In the genomic region with DNA sequence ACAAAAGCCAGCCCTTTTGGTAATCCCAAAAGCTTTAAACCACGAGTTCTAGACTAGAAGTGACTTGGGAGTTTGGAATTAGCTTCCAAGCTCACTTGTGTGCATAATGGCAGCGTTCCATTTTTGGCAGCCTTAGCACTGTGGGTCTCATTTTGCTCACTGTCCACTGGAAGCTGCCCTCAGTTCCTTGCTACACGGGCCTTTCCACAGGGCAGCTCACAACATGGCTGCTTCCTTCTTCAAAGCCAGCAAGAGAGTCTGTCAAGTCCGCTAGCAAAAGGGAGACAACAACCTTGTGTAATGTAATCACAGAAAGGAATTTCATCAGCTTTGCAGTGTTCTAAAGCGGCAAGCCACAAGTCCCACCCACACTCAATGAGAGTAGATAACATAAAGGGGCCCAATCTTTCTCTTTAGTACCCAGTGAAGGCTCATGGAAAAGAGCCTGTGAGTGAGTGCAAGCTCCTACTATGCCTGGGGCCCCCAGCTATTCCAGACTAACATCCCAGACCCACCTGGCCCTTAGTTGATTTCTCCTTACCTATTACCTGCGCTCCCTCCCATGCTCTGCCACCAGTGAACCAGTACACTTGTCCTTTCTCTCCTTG, we compare ENCODE assay signal across 14 cellular contexts.
A peak's percentile ranks its signal among the peaks of the same experiment; 100 is the strongest.
DNase-seq lines count a peak whose midpoint lies in the region; ATAC-seq and TF ChIP-seq lines count a peak whose summit lies in the region.
"Had no signal": no experiment of that assay in that cellular context is flagged by ENCODE, and none has a peak within 500 bp of the region (broad histone marks: within the 10 kb centered on the region; RNA-seq: fewer than 3 reads in every experiment).

No MANE protein-coding gene starts in this region.

- CTCF ChIA-PET in activated naive CD4-positive, alpha-beta T cell treated with anti-CD3 and anti-CD28 coated beads for 36 hours (lab: Charles Lee) = interaction anchor here (0.7 kb wide), 1 partner anchor 114 kb away, joined by 3 read pairs; no protein-coding TSS in a partner anchor

- H3K4me3 Mint-ChIP-seq in activated naive CD4-positive, alpha-beta T cell treated with anti-CD3 and anti-CD28 coated beads for 36 hours = no peak overlapping the region
- H3K4me3 Mint-ChIP-seq in stimulated activated naive CD8-positive, alpha-beta T cell treated with anti-CD3 and anti-CD28 coated beads, Interleukin-15, amount 100 ng/mL, for 72 hours = peak overlapping the region; percentile 17 to 40
- H3K4me3 Mint-ChIP-seq: IgD-negative memory B cell, memory B cell had no signal

- no peaks in the 10 kb centered on the region for H3K79me2 ChIP-seq in fibroblast of lung (ENCODE audit: control insufficient read depth, insufficient read depth, low read length)

- 65 to 76% (median 71%) methylated on average over 6 of the region's 6 CpGs for WGBS in stomach, 5 donors

- TF ChIP-seq EP300 in stomach (IDR thresholded peaks at IDR 0.05) = no peak

- H3K9ac ChIP-seq in fibroblast of lung (ENCODE audit: insufficient read depth, low read length) = no peak overlapping the region

- TF ChIP-seq CTCF in fibroblast of lung (conservative IDR thresholded peaks at IDR 0.05 in 1 of 2, IDR thresholded peaks at IDR 0.05 in 1 of 2; ENCODE audit: low read depth in 1 of 2, low read length in 2 of 2) (no peak), stomach (IDR thresholded peaks at IDR 0.05) (no peak)

- no peaks in the 10 kb centered on the region for H3K36me3 Mint-ChIP-seq in activated naive CD4-positive, alpha-beta T cell treated with anti-CD3 and anti-CD28 coated beads for 36 hours (ENCODE audit: low read depth)
- H3K36me3 Mint-ChIP-seq: memory B cell had no signal

- H3K27ac ChIP-seq in fibroblast of lung (ENCODE audit: insufficient read depth, low read length) = no peak overlapping the region
- no peak overlapping the region for H3K27ac ChIP-seq in stomach
- H3K27ac ChIP-seq: esophagus squamous epithelium, VCaP had no signal

- H2AFZ ChIP-seq in fibroblast of lung (ENCODE audit: low read length) = peak overlapping the region; percentile 56

- peaks cover 20% of the 10 kb centered on the region for H3K4me1 Mint-ChIP-seq in activated naive CD4-positive, alpha-beta T cell treated with anti-CD3 and anti-CD28 coated beads for 36 hours (ENCODE audit: low read depth)
- peaks cover 31% of the 10 kb centered on the region for H3K4me1 Mint-ChIP-seq in stimulated activated naive CD8-positive, alpha-beta T cell treated with anti-CD3 and anti-CD28 coated beads, Interleukin-15, amount 100 ng/mL, for 72 hours
- H3K4me1 Mint-ChIP-seq: memory B cell had no signal

- no peak overlapping the region for H3K4me2 ChIP-seq in fibroblast of lung (ENCODE audit: extremely low read depth, insufficient read depth, low read length)

- H3K36me3 ChIP-seq in fibroblast of lung (ENCODE audit: control insufficient read depth, insufficient read depth, low read length) (no peaks in the 10 kb centered on the region), stomach (no peaks in the 10 kb centered on the region)
- H3K36me3 ChIP-seq: esophagus squamous epithelium had no signal

- peak overlapping the region; percentile 67 for H3K27ac Mint-ChIP-seq in activated naive CD4-positive, alpha-beta T cell treated with anti-CD3 and anti-CD28 coated beads for 36 hours
- peak overlapping the region; percentile 94 to 98 for H3K27ac Mint-ChIP-seq in stimulated activated naive CD8-positive, alpha-beta T cell treated with anti-CD3 and anti-CD28 coated beads, Interleukin-15, amount 100 ng/mL, for 72 hours
- H3K27ac Mint-ChIP-seq: IgD-negative memory B cell, memory B cell had no signal

- H3K4me3 ChIP-seq in fibroblast of lung (replicated peaks in 1 of 4; ENCODE audit: control extremely low read depth in 1 of 4, insufficient read depth in 1 of 4, low read depth in 3 of 4, low read length in 4 of 4) = no peak overlapping the region
- H3K4me3 ChIP-seq in stomach = no peak overlapping the region
- H3K4me3 ChIP-seq: esophagus squamous epithelium had no signal

- no peaks in the 10 kb centered on the region for H3K27me3 Mint-ChIP-seq in activated naive CD4-positive, alpha-beta T cell treated with anti-CD3 and anti-CD28 coated beads for 36 hours (ENCODE audit: low read depth)
- no peaks in the 10 kb centered on the region for H3K27me3 Mint-ChIP-seq in stimulated activated naive CD8-positive, alpha-beta T cell treated with anti-CD3 and anti-CD28 coated beads, Interleukin-15, amount 100 ng/mL, for 72 hours
- H3K27me3 Mint-ChIP-seq: IgD-negative memory B cell, memory B cell had no signal

- peak; percentile 85 for ATAC-seq in stimulated activated naive CD8-positive, alpha-beta T cell treated with anti-CD3 and anti-CD28 coated beads, Interleukin-15, amount 100 ng/mL, for 72 hours
- ATAC-seq in HG02970 (IDR thresholded peaks at IDR 0.05; ENCODE audit: low FRiP score, unreplicated experiment) (no peak), HG03135 (IDR thresholded peaks at IDR 0.05; ENCODE audit: unreplicated experiment) (no peak)

- no peaks in the 10 kb centered on the region for H3K4me1 ChIP-seq in fibroblast of lung (ENCODE audit: control insufficient read depth, extremely low read depth, insufficient read depth, low read length)
- no peaks in the 10 kb centered on the region for H3K4me1 ChIP-seq in stomach
- H3K4me1 ChIP-seq: esophagus squamous epithelium had no signal

- peak; percentile 16 for DNase-seq in activated naive CD4-positive, alpha-beta T cell treated with anti-CD3 and anti-CD28 coated beads for 36 hours
- DNase-seq in activated naive CD4-positive, alpha-beta T cell (lab: John Stamatoyannopoulos, UW) = no peak
- DNase-seq in SIG-M5 treated with dmso at 0.1 percent for 504 hours (lab: John Stamatoyannopoulos, UW; ENCODE audit: unreplicated experiment) (peak; percentile 85), fibroblast of lung (ENCODE audit: low read depth in 2 of 2) (peak; percentile 41 to 67), stomach (no peak)
- peak; percentile 33 to 37 for DNase-seq in stimulated activated naive CD8-positive, alpha-beta T cell treated with anti-CD3 and anti-CD28 coated beads, Interleukin-15, amount 100 ng/mL, for 72 hours
- DNase-seq: amygdala, esophagus squamous epithelium, NCI-H748 treated with DMSO at 0.1 percent for 48 hours had no signal

- H3K9me3 ChIP-seq in fibroblast of lung (ENCODE audit: control insufficient read depth, insufficient read depth, low read depth, low read length) = no peaks in the 10 kb centered on the region
- H3K9me3 ChIP-seq in stomach = no peaks in the 10 kb centered on the region
- H3K9me3 ChIP-seq: esophagus squamous epithelium had no signal

- H4K20me1 ChIP-seq in fibroblast of lung (ENCODE audit: control insufficient read depth, extremely low read depth, insufficient read depth, low read length) = no peaks in the 10 kb centered on the region

- H3K27me3 ChIP-seq in fibroblast of lung (ENCODE audit: control insufficient read depth, insufficient read depth, low read length) (no peaks in the 10 kb centered on the region), stomach (no peaks in the 10 kb centered on the region)
- H3K27me3 ChIP-seq: esophagus squamous epithelium had no signal

- no peak for TF ChIP-seq POLR2A in stomach (IDR thresholded peaks at IDR 0.05)

- H3K9me3 Mint-ChIP-seq in activated naive CD4-positive, alpha-beta T cell treated with anti-CD3 and anti-CD28 coated beads for 36 hours = no peaks in the 10 kb centered on the region
- H3K9me3 Mint-ChIP-seq in stimulated activated naive CD8-positive, alpha-beta T cell treated with anti-CD3 and anti-CD28 coated beads, Interleukin-15, amount 100 ng/mL, for 72 hours = peaks cover 4 to 6% of the 10 kb centered on the region in 2 donors
- H3K9me3 Mint-ChIP-seq: memory B cell had no signal

- intact Hi-C loops in activated naive CD4-positive, alpha-beta T cell treated with anti-CD3 and anti-CD28 coated beads for 36 hours (cut with micrococcal nuclease) = no loop called here
- intact Hi-C loops in stomach (cut with DNase I; ENCODE audit: low total_unique reads) = no loop called here

Comparison
In these comparisons a context has a peak if more than half of its experiments do, and no peak if none do; other contexts are left out.
1. DNase-seq: peak in activated naive CD4-positive, alpha-beta T cell treated with anti-CD3 and anti-CD28 coated beads for 36 hours (single experiment), SIG-M5 treated with dmso at 0.1 percent for 504 hours (single experiment), fibroblast of lung (2 of 2) and stimulated activated naive CD8-positive, alpha-beta T cell treated with anti-CD3 and anti-CD28 coated beads, Interleukin-15, amount 100 ng/mL, for 72 hours (2 of 2); none in activated naive CD4-positive, alpha-beta T cell (0 of 4) and stomach (single experiment).